In genomic region chr9:129732946-129733631, GRCh38 we compare ENCODE assay signal across 1 cellular context.
TF ChIP-seq lines count a peak whose summit lies in the region.

No MANE protein-coding gene starts in this region.

TF ChIP-seq in SK-N-SH, 30 proteins besides CTCF, POLR2A, EP300 and RAD21 (continued from another document):
- TF ChIP-seq PBX3 (IDR thresholded peaks at IDR 0.05) (no peak), RXRA (IDR thresholded peaks at IDR 0.05; ENCODE audit: borderline replicate concordance, low read depth) (no peak), TEAD4 (IDR thresholded peaks at IDR 0.05; ENCODE audit: borderline replicate concordance, insufficient read depth) (no peak), FOXJ3 (CRISPR knock-in tag; IDR thresholded peaks at IDR 0.05) (no peak), CHD2 (IDR thresholded peaks at IDR 0.05; ENCODE audit: low read length, partially characterized antibody) (no peak), MEF2A (IDR thresholded peaks at IDR 0.05; ENCODE audit: borderline replicate concordance, low read depth) (no peak), USF1 (IDR thresholded peaks at IDR 0.05; ENCODE audit: borderline replicate concordance, low read depth) (no peak), FOSL2 (IDR thresholded peaks at IDR 0.05; ENCODE audit: borderline replicate concordance, low read depth) (no peak), RFX5 (IDR thresholded peaks at IDR 0.05; ENCODE audit: low read length) (no peak)
TF ChIP-seq in SK-N-SH: peak in this region for 0.
